1 cellular context compared by ENCODE assay signal in the genomic region with DNA sequence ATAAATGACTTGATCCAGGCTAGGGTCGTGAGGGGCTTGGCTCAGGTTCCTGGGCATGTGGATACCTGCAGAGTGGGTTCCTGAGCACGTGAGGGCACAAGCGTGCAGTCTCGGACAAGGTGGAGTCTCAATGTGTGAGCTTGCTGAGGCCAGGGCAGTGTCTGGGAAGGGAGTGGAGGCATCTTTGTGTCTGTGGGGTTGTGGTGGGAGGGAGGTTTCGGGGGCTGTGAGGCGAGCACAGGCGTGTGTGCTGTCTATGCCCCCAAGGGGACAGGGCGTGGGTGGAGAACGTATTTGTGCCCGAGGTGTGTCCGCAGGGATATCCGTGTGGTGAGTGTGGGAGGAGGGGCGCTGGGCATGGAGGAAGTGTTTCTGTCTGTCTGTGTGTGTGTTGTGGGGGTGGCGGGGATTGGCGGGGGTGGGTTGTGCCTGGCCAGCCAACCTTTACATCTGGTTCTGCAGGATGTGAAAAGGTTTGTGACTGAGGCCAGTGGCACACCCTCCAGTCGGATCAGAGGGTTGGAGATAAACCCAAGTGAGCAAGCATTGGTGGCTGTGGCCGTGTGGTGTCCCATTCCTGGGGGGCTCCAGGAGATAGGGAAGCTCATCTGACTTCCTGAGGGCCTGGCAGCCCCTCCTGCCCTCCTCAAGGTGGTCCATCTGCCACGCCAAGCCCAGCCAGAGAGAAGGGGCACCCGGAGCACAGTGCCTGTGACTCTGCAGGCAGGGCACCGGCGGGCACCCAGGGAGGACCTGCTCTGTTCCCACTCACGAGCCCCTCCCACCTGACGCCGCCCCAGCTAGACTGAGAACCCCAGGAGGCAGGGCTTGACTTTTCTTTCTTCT.
TF ChIP-seq lines count a peak whose summit lies in the region.

No MANE protein-coding gene starts in this region.

TF ChIP-seq in GM12878, 131 proteins besides CTCF, POLR2A, EP300 and RAD21 (continued from another document):
- TF ChIP-seq MEF2B (IDR thresholded peaks at IDR 0.05; ENCODE audit: partially characterized antibody, poor library complexity, severe bottlenecking): peak; percentile 82
- TF ChIP-seq STAT3 (IDR thresholded peaks at IDR 0.05; ENCODE audit: low read depth, low read length): no peak
- TF ChIP-seq, protein P1, sequence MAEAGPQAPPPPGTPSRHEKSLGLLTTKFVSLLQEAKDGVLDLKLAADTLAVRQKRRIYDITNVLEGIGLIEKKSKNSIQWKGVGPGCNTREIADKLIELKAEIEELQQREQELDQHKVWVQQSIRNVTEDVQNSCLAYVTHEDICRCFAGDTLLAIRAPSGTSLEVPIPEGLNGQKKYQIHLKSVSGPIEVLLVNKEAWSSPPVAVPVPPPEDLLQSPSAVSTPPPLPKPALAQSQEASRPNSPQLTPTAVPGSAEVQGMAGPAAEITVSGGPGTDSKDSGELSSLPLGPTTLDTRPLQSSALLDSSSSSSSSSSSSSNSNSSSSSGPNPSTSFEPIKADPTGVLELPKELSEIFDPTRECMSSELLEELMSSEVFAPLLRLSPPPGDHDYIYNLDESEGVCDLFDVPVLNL (IDR thresholded peaks at IDR 0.05; ENCODE audit: low read depth, low read length): no peak
- TF ChIP-seq ZNF384 (IDR thresholded peaks at IDR 0.05; ENCODE audit: borderline replicate concordance, low read depth, low read length): no peak
- TF ChIP-seq SP1 (IDR thresholded peaks at IDR 0.05; ENCODE audit: low read depth, low read length): no peak
- TF ChIP-seq JUND (IDR thresholded peaks at IDR 0.05; ENCODE audit: low read depth, low read length): peak; percentile 8; the same call in 1 of the 2 replicates
- no peak for TF ChIP-seq E2F8 (IDR thresholded peaks at IDR 0.05; ENCODE audit: low read depth, partially characterized antibody)
- TF ChIP-seq, protein P2, sequence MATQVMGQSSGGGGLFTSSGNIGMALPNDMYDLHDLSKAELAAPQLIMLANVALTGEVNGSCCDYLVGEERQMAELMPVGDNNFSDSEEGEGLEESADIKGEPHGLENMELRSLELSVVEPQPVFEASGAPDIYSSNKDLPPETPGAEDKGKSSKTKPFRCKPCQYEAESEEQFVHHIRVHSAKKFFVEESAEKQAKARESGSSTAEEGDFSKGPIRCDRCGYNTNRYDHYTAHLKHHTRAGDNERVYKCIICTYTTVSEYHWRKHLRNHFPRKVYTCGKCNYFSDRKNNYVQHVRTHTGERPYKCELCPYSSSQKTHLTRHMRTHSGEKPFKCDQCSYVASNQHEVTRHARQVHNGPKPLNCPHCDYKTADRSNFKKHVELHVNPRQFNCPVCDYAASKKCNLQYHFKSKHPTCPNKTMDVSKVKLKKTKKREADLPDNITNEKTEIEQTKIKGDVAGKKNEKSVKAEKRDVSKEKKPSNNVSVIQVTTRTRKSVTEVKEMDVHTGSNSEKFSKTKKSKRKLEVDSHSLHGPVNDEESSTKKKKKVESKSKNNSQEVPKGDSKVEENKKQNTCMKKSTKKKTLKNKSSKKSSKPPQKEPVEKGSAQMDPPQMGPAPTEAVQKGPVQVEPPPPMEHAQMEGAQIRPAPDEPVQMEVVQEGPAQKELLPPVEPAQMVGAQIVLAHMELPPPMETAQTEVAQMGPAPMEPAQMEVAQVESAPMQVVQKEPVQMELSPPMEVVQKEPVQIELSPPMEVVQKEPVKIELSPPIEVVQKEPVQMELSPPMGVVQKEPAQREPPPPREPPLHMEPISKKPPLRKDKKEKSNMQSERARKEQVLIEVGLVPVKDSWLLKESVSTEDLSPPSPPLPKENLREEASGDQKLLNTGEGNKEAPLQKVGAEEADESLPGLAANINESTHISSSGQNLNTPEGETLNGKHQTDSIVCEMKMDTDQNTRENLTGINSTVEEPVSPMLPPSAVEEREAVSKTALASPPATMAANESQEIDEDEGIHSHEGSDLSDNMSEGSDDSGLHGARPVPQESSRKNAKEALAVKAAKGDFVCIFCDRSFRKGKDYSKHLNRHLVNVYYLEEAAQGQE (IDR thresholded peaks at IDR 0.05; ENCODE audit: low read depth, low read length): no peak
- peak; percentile 97; the same call in 1 of the 2 replicates for TF ChIP-seq NBN (IDR thresholded peaks at IDR 0.05)
- peak; percentile 25; the same call in 1 of the 2 replicates for TF ChIP-seq SMARCA5 (IDR thresholded peaks at IDR 0.05)
- TF ChIP-seq, protein P3, sequence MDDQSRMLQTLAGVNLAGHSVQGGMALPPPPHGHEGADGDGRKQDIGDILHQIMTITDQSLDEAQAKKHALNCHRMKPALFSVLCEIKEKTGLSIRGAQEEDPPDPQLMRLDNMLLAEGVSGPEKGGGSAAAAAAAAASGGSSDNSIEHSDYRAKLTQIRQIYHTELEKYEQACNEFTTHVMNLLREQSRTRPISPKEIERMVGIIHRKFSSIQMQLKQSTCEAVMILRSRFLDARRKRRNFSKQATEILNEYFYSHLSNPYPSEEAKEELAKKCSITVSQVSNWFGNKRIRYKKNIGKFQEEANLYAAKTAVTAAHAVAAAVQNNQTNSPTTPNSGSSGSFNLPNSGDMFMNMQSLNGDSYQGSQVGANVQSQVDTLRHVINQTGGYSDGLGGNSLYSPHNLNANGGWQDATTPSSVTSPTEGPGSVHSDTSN (IDR thresholded peaks at IDR 0.05; ENCODE audit: insufficient replicate concordance, low read depth, low read length): no peak
- TF ChIP-seq HDAC2 (IDR thresholded peaks at IDR 0.05): no peak
- TF ChIP-seq KLF5 (IDR thresholded peaks at IDR 0.05; ENCODE audit: partially characterized antibody): peak; percentile 33
- no peak for TF ChIP-seq ZNF274 (IDR thresholded peaks at IDR 0.05; ENCODE audit: insufficient read depth, insufficient read length)
- peak; percentile 73 for TF ChIP-seq MTA2 (IDR thresholded peaks at IDR 0.05; ENCODE audit: low read depth)
- no peak for TF ChIP-seq RELA (IDR thresholded peaks at IDR 0.05; ENCODE audit: borderline replicate concordance, partially characterized antibody)
- no peak for TF ChIP-seq BCL11A (IDR thresholded peaks at IDR 0.05; ENCODE audit: low read depth, low read length)
